2 cellular contexts compared by ENCODE assay signal in the genomic region with DNA sequence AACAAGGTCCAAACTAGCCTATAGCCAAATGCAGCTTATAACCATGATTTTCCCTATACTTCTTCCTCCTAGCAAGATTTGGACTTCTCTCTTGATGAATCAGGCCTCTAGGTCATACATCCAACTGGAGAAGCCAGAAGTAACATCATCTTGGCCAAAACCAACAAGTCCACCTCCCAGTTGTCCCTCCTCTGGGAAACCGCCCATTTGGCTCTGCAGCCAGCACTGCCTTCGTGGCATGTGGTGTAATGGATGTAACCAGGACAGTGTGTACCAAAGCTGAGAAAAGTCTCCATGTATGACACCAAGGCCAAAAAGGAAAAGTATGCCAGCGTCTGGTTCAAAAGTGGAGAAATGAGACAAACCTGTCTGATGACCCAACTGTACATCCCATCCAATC.
TF ChIP-seq lines count a peak whose summit lies in the region.

No MANE protein-coding gene starts in this region.

TF ChIP-seq in liver, 16 proteins besides CTCF, POLR2A, EP300 and RAD21:
- no peak for TF ChIP-seq EGR1 (IDR thresholded peaks at IDR 0.05; ENCODE audit: low read depth in 2 of 2)
- TF ChIP-seq, protein P1, sequence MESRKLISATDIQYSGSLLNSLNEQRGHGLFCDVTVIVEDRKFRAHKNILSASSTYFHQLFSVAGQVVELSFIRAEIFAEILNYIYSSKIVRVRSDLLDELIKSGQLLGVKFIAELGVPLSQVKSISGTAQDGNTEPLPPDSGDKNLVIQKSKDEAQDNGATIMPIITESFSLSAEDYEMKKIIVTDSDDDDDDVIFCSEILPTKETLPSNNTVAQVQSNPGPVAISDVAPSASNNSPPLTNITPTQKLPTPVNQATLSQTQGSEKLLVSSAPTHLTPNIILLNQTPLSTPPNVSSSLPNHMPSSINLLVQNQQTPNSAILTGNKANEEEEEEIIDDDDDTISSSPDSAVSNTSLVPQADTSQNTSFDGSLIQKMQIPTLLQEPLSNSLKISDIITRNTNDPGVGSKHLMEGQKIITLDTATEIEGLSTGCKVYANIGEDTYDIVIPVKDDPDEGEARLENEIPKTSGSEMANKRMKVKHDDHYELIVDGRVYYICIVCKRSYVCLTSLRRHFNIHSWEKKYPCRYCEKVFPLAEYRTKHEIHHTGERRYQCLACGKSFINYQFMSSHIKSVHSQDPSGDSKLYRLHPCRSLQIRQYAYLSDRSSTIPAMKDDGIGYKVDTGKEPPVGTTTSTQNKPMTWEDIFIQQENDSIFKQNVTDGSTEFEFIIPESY (IDR thresholded peaks at IDR 0.05), result peak; percentile 17
- TF ChIP-seq, protein P2, sequence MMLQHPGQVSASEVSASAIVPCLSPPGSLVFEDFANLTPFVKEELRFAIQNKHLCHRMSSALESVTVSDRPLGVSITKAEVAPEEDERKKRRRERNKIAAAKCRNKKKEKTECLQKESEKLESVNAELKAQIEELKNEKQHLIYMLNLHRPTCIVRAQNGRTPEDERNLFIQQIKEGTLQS (IDR thresholded peaks at IDR 0.05), result no peak
- peak in 1 of 2 donors; percentile 35 for TF ChIP-seq RXRA (IDR thresholded peaks at IDR 0.05)
- TF ChIP-seq HNF4A (conservative IDR thresholded peaks at IDR 0.05), result peak in 1 of 2 donors; percentile 56
- peak; percentile 40 for TF ChIP-seq YY1 (IDR thresholded peaks at IDR 0.05)
- TF ChIP-seq FOXA2 (IDR thresholded peaks at IDR 0.05), result no peak

TF ChIP-seq in HepG2, 621 proteins besides CTCF, POLR2A, EP300 and RAD21:
- TF ChIP-seq ZNF550 (CRISPR knock-in tag; IDR thresholded peaks at IDR 0.05; ENCODE audit: borderline replicate concordance) (no peak), REPIN1 (CRISPR knock-in tag; IDR thresholded peaks at IDR 0.05; ENCODE audit: borderline replicate concordance, low read depth) (no peak), KLF16 (CRISPR knock-in tag; IDR thresholded peaks at IDR 0.05) (no peak), RELA (CRISPR knock-in tag; IDR thresholded peaks at IDR 0.05) (no peak), ZNF691 (CRISPR knock-in tag; IDR thresholded peaks at IDR 0.05; ENCODE audit: borderline replicate concordance, low read depth) (no peak), ZMYM4 (CRISPR knock-in tag; IDR thresholded peaks at IDR 0.05) (no peak), CAMTA2 (CRISPR knock-in tag; IDR thresholded peaks at IDR 0.05; ENCODE audit: borderline replicate concordance) (no peak)
- TF ChIP-seq, protein P3, sequence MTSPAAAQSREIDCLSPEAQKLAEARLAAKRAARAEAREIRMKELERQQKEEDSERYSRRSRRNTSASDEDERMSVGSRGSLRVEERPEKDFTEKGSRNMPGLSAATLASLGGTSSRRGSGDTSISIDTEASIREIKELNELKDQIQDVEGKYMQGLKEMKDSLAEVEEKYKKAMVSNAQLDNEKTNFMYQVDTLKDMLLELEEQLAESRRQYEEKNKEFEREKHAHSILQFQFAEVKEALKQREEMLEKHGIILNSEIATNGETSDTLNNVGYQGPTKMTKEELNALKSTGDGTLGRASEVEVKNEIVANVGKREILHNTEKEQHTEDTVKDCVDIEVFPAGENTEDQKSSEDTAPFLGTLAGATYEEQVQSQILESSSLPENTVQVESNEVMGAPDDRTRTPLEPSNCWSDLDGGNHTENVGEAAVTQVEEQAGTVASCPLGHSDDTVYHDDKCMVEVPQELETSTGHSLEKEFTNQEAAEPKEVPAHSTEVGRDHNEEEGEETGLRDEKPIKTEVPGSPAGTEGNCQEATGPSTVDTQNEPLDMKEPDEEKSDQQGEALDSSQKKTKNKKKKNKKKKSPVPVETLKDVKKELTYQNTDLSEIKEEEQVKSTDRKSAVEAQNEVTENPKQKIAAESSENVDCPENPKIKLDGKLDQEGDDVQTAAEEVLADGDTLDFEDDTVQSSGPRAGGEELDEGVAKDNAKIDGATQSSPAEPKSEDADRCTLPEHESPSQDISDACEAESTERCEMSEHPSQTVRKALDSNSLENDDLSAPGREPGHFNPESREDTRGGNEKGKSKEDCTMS (CRISPR knock-in tag; conservative IDR thresholded peaks at IDR 0.05), result no peak
- TF ChIP-seq, protein P4, sequence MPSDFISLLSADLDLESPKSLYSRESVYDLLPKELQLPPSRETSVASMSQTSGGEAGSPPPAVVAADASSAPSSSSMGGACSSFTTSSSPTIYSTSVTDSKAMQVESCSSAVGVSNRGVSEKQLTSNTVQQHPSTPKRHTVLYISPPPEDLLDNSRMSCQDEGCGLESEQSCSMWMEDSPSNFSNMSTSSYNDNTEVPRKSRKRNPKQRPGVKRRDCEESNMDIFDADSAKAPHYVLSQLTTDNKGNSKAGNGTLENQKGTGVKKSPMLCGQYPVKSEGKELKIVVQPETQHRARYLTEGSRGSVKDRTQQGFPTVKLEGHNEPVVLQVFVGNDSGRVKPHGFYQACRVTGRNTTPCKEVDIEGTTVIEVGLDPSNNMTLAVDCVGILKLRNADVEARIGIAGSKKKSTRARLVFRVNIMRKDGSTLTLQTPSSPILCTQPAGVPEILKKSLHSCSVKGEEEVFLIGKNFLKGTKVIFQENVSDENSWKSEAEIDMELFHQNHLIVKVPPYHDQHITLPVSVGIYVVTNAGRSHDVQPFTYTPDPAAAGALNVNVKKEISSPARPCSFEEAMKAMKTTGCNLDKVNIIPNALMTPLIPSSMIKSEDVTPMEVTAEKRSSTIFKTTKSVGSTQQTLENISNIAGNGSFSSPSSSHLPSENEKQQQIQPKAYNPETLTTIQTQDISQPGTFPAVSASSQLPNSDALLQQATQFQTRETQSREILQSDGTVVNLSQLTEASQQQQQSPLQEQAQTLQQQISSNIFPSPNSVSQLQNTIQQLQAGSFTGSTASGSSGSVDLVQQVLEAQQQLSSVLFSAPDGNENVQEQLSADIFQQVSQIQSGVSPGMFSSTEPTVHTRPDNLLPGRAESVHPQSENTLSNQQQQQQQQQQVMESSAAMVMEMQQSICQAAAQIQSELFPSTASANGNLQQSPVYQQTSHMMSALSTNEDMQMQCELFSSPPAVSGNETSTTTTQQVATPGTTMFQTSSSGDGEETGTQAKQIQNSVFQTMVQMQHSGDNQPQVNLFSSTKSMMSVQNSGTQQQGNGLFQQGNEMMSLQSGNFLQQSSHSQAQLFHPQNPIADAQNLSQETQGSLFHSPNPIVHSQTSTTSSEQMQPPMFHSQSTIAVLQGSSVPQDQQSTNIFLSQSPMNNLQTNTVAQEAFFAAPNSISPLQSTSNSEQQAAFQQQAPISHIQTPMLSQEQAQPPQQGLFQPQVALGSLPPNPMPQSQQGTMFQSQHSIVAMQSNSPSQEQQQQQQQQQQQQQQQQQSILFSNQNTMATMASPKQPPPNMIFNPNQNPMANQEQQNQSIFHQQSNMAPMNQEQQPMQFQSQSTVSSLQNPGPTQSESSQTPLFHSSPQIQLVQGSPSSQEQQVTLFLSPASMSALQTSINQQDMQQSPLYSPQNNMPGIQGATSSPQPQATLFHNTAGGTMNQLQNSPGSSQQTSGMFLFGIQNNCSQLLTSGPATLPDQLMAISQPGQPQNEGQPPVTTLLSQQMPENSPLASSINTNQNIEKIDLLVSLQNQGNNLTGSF (CRISPR knock-in tag; IDR thresholded peaks at IDR 0.05), result no peak
